ENCODE assay signal across 16 cellular contexts in the genomic region with DNA sequence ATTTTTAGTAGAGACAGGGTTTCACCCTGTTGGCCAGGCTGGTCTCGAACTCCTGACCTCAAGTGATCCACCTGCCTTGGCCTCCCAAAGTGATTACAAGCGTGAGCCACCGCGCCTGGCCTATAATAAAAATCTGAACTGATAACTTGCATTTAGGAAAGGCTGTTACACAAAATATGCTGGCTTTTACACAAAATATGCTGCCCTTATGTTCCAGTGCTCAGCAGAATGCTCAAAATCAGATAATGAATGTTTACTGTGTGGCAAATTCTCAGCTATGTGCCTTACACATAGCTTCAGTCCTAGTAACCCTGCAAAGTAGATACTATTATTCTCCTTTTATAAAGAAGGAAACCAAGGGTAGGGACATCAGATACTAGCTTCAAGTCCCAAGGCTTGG.
DNase-seq lines count a peak whose midpoint lies in the region; ATAC-seq and TF ChIP-seq lines count a peak whose summit lies in the region.
"Had no signal": no experiment of that assay in that cellular context is flagged by ENCODE, and none has a peak within 500 bp of the region (broad histone marks: within the 10 kb centered on the region; RNA-seq: fewer than 3 reads in every experiment).

No MANE protein-coding gene starts in this region.

- H2AFZ ChIP-seq in MM.1S (ENCODE audit: low read length) (peak overlapping the region; percentile 36; the same call in 1 of the 2 replicates), parathyroid adenoma (peak overlapping the region; percentile 23)
- H2AFZ ChIP-seq: GM23338 had no signal

- H3K9me2 ChIP-seq in MM.1S (replicated peaks; ENCODE audit: insufficient read depth, low read length), result no peaks in the 10 kb centered on the region

- H3K27me3 Mint-ChIP-seq in activated T-cell treated with anti-CD3 and anti-CD28 coated beads, Interleukin-2, amount 50 U/mL, for 4 hours (ENCODE audit: low read depth), result no peaks in the 10 kb centered on the region

- 0 out of 2 replicates have a peak, but pooled peaks cover 5% of the 10 kb centered on the region for H3K4me1 ChIP-seq in MM.1S (ENCODE audit: low read length)
- H3K4me1 ChIP-seq in parathyroid adenoma, result peaks cover 16% of the 10 kb centered on the region

- 0 out of 2 replicates have a peak, but pooled peaks cover 4% of the 10 kb centered on the region for H3F3A ChIP-seq in MM.1S (ENCODE audit: insufficient read depth, low read length)

- H3K36me3 Mint-ChIP-seq in activated T-cell treated with anti-CD3 and anti-CD28 coated beads, Interleukin-2, amount 50 U/mL, for 4 hours (ENCODE audit: insufficient read depth), result no peaks in the 10 kb centered on the region
- H3K36me3 Mint-ChIP-seq: CD4-positive, alpha-beta memory T cell had no signal

- ATAC-seq in activated T-cell treated with anti-CD3 and anti-CD28 coated beads, Interleukin-2, amount 50 U/mL, for 4 hours, result no peak
- no peak for ATAC-seq in left lobe of liver
- ATAC-seq: GM23338 had no signal

- no peak overlapping the region for H3K27ac ChIP-seq in MM.1S (ENCODE audit: low read length)
- H3K27ac ChIP-seq in parathyroid adenoma, result peak overlapping the region; percentile 55
- H3K27ac ChIP-seq in coronary artery, result no peak overlapping the region

- no peaks in the 10 kb centered on the region for H3K4me1 Mint-ChIP-seq in activated T-cell treated with anti-CD3 and anti-CD28 coated beads, Interleukin-2, amount 50 U/mL, for 4 hours (ENCODE audit: low read depth)

- no peaks in the 10 kb centered on the region for H3K36me3 ChIP-seq in MM.1S (replicated peaks; ENCODE audit: insufficient read depth, low read length)
- H3K36me3 ChIP-seq in parathyroid adenoma (ENCODE audit: control insufficient read depth, insufficient read depth, low read length), result no peaks in the 10 kb centered on the region

- H3K9me3 ChIP-seq in MM.1S (replicated peaks; ENCODE audit: insufficient read depth, low read length), result no peaks in the 10 kb centered on the region
- no peaks in the 10 kb centered on the region for H3K9me3 ChIP-seq in parathyroid adenoma (ENCODE audit: control insufficient read depth, low read length)

- TF ChIP-seq CTCF in MM.1S (IDR thresholded peaks at IDR 0.05; ENCODE audit: low read length) (no peak), parathyroid adenoma (IDR thresholded peaks at IDR 0.05) (no peak), coronary artery (IDR thresholded peaks at IDR 0.05) (no peak)

- H3K9ac ChIP-seq in MM.1S (ENCODE audit: low read length) (no peak overlapping the region), parathyroid adenoma (no peak overlapping the region)

- no peaks in the 10 kb centered on the region for H4K20me1 ChIP-seq in MM.1S (ENCODE audit: insufficient read depth, low read length)

- H3K79me2 ChIP-seq in MM.1S (ENCODE audit: low read length), result no peaks in the 10 kb centered on the region
- no peaks in the 10 kb centered on the region for H3K79me2 ChIP-seq in parathyroid adenoma

- H3K4me3 Mint-ChIP-seq in activated T-cell treated with anti-CD3 and anti-CD28 coated beads, Interleukin-2, amount 50 U/mL, for 4 hours, result no peak overlapping the region
- H3K4me3 Mint-ChIP-seq: CD4-positive, alpha-beta memory T cell; GM23338; H9; HFFc6 had no signal

- DNase-seq in MM.1S (no peak), ecto neural progenitor cell (ENCODE audit: low spot score) (peak; percentile 0), coronary artery (ENCODE audit: low spot score) (no peak), left lobe of liver (ENCODE audit: low spot score) (no peak)
- DNase-seq in activated T-cell treated with anti-CD3 and anti-CD28 coated beads, Interleukin-2, amount 50 U/mL, for 4 hours, result no peak
- DNase-seq: C1 segment of cervical spinal cord; Calu3; CD4-positive, alpha-beta memory T cell; COR-L47; DMS53; DMS79 treated with DMSO at 0.1 percent for 48 hours; GF-D8; H9; HFFc6 had no signal

- H3K27me3 ChIP-seq in MM.1S (replicated peaks; ENCODE audit: insufficient read depth, low read length) (no peaks in the 10 kb centered on the region), parathyroid adenoma (ENCODE audit: control insufficient read depth, insufficient read depth, low read length) (no peaks in the 10 kb centered on the region)

- H3K4me2 ChIP-seq in MM.1S (ENCODE audit: low read depth, low read length) (peak overlapping the region; percentile 38; the same call in 1 of the 2 replicates), parathyroid adenoma (ENCODE audit: low read length) (peak overlapping the region; percentile 53)
- H3K4me2 ChIP-seq: GM23338 had no signal

- peaks cover 7% of the 10 kb centered on the region for H3K9me3 Mint-ChIP-seq in activated T-cell treated with anti-CD3 and anti-CD28 coated beads, Interleukin-2, amount 50 U/mL, for 4 hours

- H3K4me3 ChIP-seq in MM.1S (ENCODE audit: low read length) (no peak overlapping the region), parathyroid adenoma (ENCODE audit: low read depth, low read length) (peak overlapping the region; percentile 32), coronary artery (no peak overlapping the region)
- H3K4me3 ChIP-seq: GM23338 had no signal
